ENCODE assay signal across 15 cellular contexts in the genomic region with DNA sequence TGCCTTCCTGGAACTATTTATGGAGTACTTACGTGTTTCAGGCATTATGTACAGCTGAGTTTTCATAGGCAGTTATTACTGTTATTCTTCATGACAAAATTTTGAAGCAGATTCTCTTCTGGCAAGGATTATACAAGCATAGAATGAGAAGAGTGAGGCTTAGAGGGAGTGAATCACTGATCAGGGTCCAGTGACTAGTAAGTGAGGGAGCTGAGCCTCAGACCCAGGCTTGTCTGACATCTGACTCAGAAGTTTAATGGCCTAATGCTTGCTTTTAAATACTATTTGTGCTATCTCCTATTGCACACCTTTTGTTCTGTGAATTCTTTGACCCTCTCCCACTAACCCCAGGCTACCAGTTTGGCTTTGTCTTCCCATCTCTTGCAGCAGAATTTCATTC.
DNase-seq lines count a peak whose midpoint lies in the region; ATAC-seq, FAIRE-seq and TF ChIP-seq lines count a peak whose summit lies in the region.
"Had no signal": no experiment of that assay in that cellular context is flagged by ENCODE, and none has a peak within 500 bp of the region (broad histone marks: within the 10 kb centered on the region; RNA-seq: fewer than 3 reads in every experiment).

No MANE protein-coding gene starts in this region.

- TF ChIP-seq EP300 in sigmoid colon (IDR thresholded peaks at IDR 0.05) = no peak

- peaks cover 18% of the 10 kb centered on the region for H3K4me1 Mint-ChIP-seq in T-helper 17 cell
- H3K4me1 Mint-ChIP-seq: CD14-positive monocyte had no signal

- POLR2A ChIA-PET in HCT116 (lab: Charles Lee) = no interaction called here

- TF ChIP-seq POLR2A in HCT116 (IDR thresholded peaks at IDR 0.05; ENCODE audit: borderline replicate concordance, extremely low read depth, insufficient read depth, insufficient read length) = no peak
- TF ChIP-seq POLR2A in sigmoid colon (IDR thresholded peaks at IDR 0.05) = no peak

- no peak overlapping the region for H3K4me3 Mint-ChIP-seq in T-helper 17 cell
- H3K4me3 Mint-ChIP-seq: CD14-positive monocyte had no signal

- H4K20me1 ChIP-seq in HCT116 (ENCODE audit: insufficient read depth) = no peaks in the 10 kb centered on the region
- no peaks in the 10 kb centered on the region for H4K20me1 ChIP-seq in keratinocyte (ENCODE audit: control insufficient read depth, extremely low read depth, insufficient read depth, low read length)

- RAD21 ChIA-PET in HCT116 (lab: Charles Lee; ENCODE audit: low non-redundant PET in 1 of 2, low total read pairs in 2 of 2, uncharacterized antibody in 2 of 2, unreplicated experiment in 2 of 2) = no interaction called here

- TF ChIP-seq CTCF in HCT116 (IDR thresholded peaks at IDR 0.05 in 2 of 3, conservative IDR thresholded peaks at IDR 0.05 in 1 of 3; ENCODE audit: borderline replicate concordance in 1 of 3, insufficient read depth in 1 of 3, low read depth in 2 of 3, low read length in 2 of 3) (no peak), keratinocyte (optimal IDR thresholded peaks at IDR 0.05 in 1 of 3, IDR thresholded peaks at IDR 0.05 in 1 of 3, conservative IDR thresholded peaks at IDR 0.05 in 1 of 3; ENCODE audit: extremely low read depth in 1 of 3, insufficient read depth in 2 of 3, low read length in 3 of 3) (no peak), sigmoid colon (IDR thresholded peaks at IDR 0.05) (no peak)

- no peaks in the 10 kb centered on the region for H3K9me3 ChIP-seq in HCT116 (ENCODE audit: control insufficient read depth in 1 of 2, insufficient read depth in 1 of 2, low read depth in 1 of 2, low read length in 2 of 2)
- no peaks in the 10 kb centered on the region for H3K9me3 ChIP-seq in T-helper 17 cell (ENCODE audit: control insufficient read depth, low read length, poor library complexity, severe bottlenecking)
- H3K9me3 ChIP-seq in keratinocyte (ENCODE audit: control insufficient read depth, low read depth, low read length) = no peaks in the 10 kb centered on the region
- H3K9me3 ChIP-seq in MG63 = no peaks in the 10 kb centered on the region
- H3K9me3 ChIP-seq in sigmoid colon = no peaks in the 10 kb centered on the region

- dilution Hi-C loops in keratinocyte (cut with MboI; ENCODE audit: extremely low pct_ligation_motif_present, low sequenced_read_pairs) = no loop called here

- no peaks in the 10 kb centered on the region for H3K36me3 Mint-ChIP-seq in T-helper 17 cell (ENCODE audit: low read depth)
- H3K36me3 Mint-ChIP-seq: CD14-positive monocyte had no signal

- peak; percentile 89 for FAIRE-seq in keratinocyte (lab: Jason Lieb, UNC)

- H3K36me3 ChIP-seq in HCT116 (ENCODE audit: control insufficient read depth in 1 of 2, insufficient read depth in 2 of 2, low read length in 2 of 2) (no peaks in the 10 kb centered on the region), keratinocyte (ENCODE audit: control insufficient read depth in 2 of 2, extremely low read depth in 1 of 2, insufficient read depth in 2 of 2, low read length in 2 of 2) (no peaks in the 10 kb centered on the region), MG63 (no peaks in the 10 kb centered on the region), sigmoid colon (no peaks in the 10 kb centered on the region)

- no peaks in the 10 kb centered on the region for H3K27me3 Mint-ChIP-seq in T-helper 17 cell

- no peaks in the 10 kb centered on the region for H3K9me1 ChIP-seq in keratinocyte (ENCODE audit: control insufficient read depth, extremely low read depth, insufficient read depth, low read length)

- H3K27ac ChIP-seq in HCT116 (ENCODE audit: low read depth, low read length) = no peak overlapping the region
- H3K27ac ChIP-seq in epithelial cell of prostate = no peak overlapping the region
- H3K27ac ChIP-seq in keratinocyte (ENCODE audit: control insufficient read depth, insufficient read depth, low read length) = no peak overlapping the region
- H3K27ac ChIP-seq in sigmoid colon = no peak overlapping the region

- H3K4me2 ChIP-seq in HCT116 (ENCODE audit: low read length) (peak overlapping the region; percentile 22; the same call in 1 of the 2 replicates), keratinocyte (ENCODE audit: control insufficient read depth, extremely low read depth, insufficient read depth, low read depth, low read length) (peak overlapping the region; percentile 43)

- H3K27me3 ChIP-seq in HCT116 (ENCODE audit: insufficient read depth, low read length) = no peaks in the 10 kb centered on the region
- H3K27me3 ChIP-seq in keratinocyte (ENCODE audit: control insufficient read depth, extremely low read depth, insufficient read depth, low read length) = no peaks in the 10 kb centered on the region
- no peaks in the 10 kb centered on the region for H3K27me3 ChIP-seq in MG63
- H3K27me3 ChIP-seq in sigmoid colon = no peaks in the 10 kb centered on the region

- H3K9ac ChIP-seq in HCT116 (ENCODE audit: low read length) (no peak overlapping the region), keratinocyte (ENCODE audit: control insufficient read depth, extremely low read depth, insufficient read depth, low read length) (no peak overlapping the region)

- intact Hi-C loops in HCT116 (cut with micrococcal nuclease) = no loop called here
- intact Hi-C loops in sigmoid colon (cut with DNase I) = no loop called here

- WGBS in sigmoid colon, 2 donors = 75 to 82% methylated on average over 1 of the region's 1 CpG

- no TSS peak for BruUV-seq in HCT116 (replicated peaks; lab: Mats Ljungman, UMichigan)

- H2AFZ ChIP-seq in HCT116 (ENCODE audit: low read depth, low read length, poor library complexity, severe bottlenecking) (no peak overlapping the region), keratinocyte (ENCODE audit: control insufficient read depth, low read length) (no peak overlapping the region)

- H3K9me2 ChIP-seq in HCT116 (ENCODE audit: insufficient read depth) = no peaks in the 10 kb centered on the region

- CTCF ChIA-PET in HCT116 (lab: Charles Lee) = interaction anchor here (1.3 kb wide), 1 partner anchor 22 kb away, joined by 3 read pairs; no protein-coding TSS in a partner anchor

- ATAC-seq in HCT116 = no peak
- no peak for ATAC-seq in T-helper 17 cell
- no peak for ATAC-seq in HG03159 (IDR thresholded peaks at IDR 0.05; ENCODE audit: unreplicated experiment)

- no peak for TF ChIP-seq RAD21 in HCT116 (IDR thresholded peaks at IDR 0.05; ENCODE audit: low read depth)

- H3K4me3 ChIP-seq in HCT116 (replicated peaks in 1 of 2; ENCODE audit: low read depth in 1 of 2, low read length in 2 of 2) (no peak overlapping the region), keratinocyte (ENCODE audit: control insufficient read depth in 2 of 3, extremely low read depth in 1 of 3, insufficient read depth in 2 of 3, low read depth in 1 of 3, low read length in 3 of 3) (no peak overlapping the region), MG63 (no peak overlapping the region), sigmoid colon (no peak overlapping the region)

- H3K79me2 ChIP-seq in HCT116 (ENCODE audit: insufficient read depth, low read length) (no peaks in the 10 kb centered on the region), keratinocyte (ENCODE audit: control insufficient read depth, insufficient read depth, low read length) (no peaks in the 10 kb centered on the region)

- peak overlapping the region; percentile 45 for H3K27ac Mint-ChIP-seq in T-helper 17 cell
- H3K27ac Mint-ChIP-seq: CD14-positive monocyte had no signal

- H3K4me1 ChIP-seq in HCT116 (ENCODE audit: control insufficient read depth in 1 of 2, insufficient read depth in 2 of 2, low read length in 2 of 2) = peaks cover 5 to 54% of the 10 kb centered on the region in 2 experiments; a peak in 3 of 4 replicates
- H3K4me1 ChIP-seq in keratinocyte (ENCODE audit: control insufficient read depth, extremely low read depth, insufficient read depth, low read length) = peaks cover 41% of the 10 kb centered on the region
- H3K4me1 ChIP-seq in sigmoid colon = no peaks in the 10 kb centered on the region

- DNase-seq in HCT116 (ENCODE audit: low read depth, low spot score) (no peak), T-helper 17 cell (no peak), epithelial cell of prostate (ENCODE audit: low read depth, low spot score) (peak; percentile 52), keratinocyte (ENCODE audit: low read depth, low spot score) (peak; percentile 23), MG63 (no peak), NCI-H774 (lab: John Stamatoyannopoulos, UW) (no peak), sigmoid colon (no peak)
- DNase-seq: DMS79 treated with DMSO at 0.1 percent for 48 hours, GF-D8, GOT3, NCI-H1417, NCI-H2029, NCI-H510A treated with DMSO at 0.1 percent for 48 hours had no signal

TF ChIP-seq in HCT116, 20 proteins besides CTCF, POLR2A, EP300 and RAD21 (continues in another document):
- no peak for TF ChIP-seq POLR2AphosphoS5 (IDR thresholded peaks at IDR 0.05; ENCODE audit: low read depth, low read length)
- no peak for TF ChIP-seq ZNF274 (IDR thresholded peaks at IDR 0.05; ENCODE audit: low read depth, low read length)
- no peak for TF ChIP-seq JUND (IDR thresholded peaks at IDR 0.05)
- no peak for TF ChIP-seq ELF1 (IDR thresholded peaks at IDR 0.05; ENCODE audit: borderline replicate concordance, low read depth)
- TF ChIP-seq SP1 (IDR thresholded peaks at IDR 0.05; ENCODE audit: low read depth) = no peak
- TF ChIP-seq FOSL1 (IDR thresholded peaks at IDR 0.05; ENCODE audit: low read depth) = no peak
- TF ChIP-seq, protein P1, sequence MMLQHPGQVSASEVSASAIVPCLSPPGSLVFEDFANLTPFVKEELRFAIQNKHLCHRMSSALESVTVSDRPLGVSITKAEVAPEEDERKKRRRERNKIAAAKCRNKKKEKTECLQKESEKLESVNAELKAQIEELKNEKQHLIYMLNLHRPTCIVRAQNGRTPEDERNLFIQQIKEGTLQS (IDR thresholded peaks at IDR 0.05) = no peak
- no peak for TF ChIP-seq EZH2phosphoT487 (IDR thresholded peaks at IDR 0.05; ENCODE audit: borderline replicate concordance)
- TF ChIP-seq SRF (IDR thresholded peaks at IDR 0.05; ENCODE audit: low read depth) = no peak
- TF ChIP-seq, protein P2, sequence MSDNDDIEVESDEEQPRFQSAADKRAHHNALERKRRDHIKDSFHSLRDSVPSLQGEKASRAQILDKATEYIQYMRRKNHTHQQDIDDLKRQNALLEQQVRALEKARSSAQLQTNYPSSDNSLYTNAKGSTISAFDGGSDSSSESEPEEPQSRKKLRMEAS (IDR thresholded peaks at IDR 0.05) = no peak
- no peak for TF ChIP-seq ZFX (IDR thresholded peaks at IDR 0.05)

Comparison
In these comparisons a context has a peak if more than half of its experiments do, and no peak if none do; other contexts are left out.
1. DNase-seq: peak in epithelial cell of prostate (single experiment) and keratinocyte (single experiment); none in HCT116 (single experiment), T-helper 17 cell (0 of 3), MG63 (single experiment), NCI-H774 (single experiment) and sigmoid colon (single experiment).